ENCODE assay signal across 8 cellular contexts in genomic region chr6:57671937-57672627, GRCh38.
DNase-seq lines count a peak whose midpoint lies in the region; ATAC-seq, FAIRE-seq and TF ChIP-seq lines count a peak whose summit lies in the region.
"Not testable (repeated sequence)": the region's sequence is repeated elsewhere in the genome, so short reads cannot be mapped to it uniquely, and the experiment has no call there.

No MANE protein-coding gene starts in this region.

- SMC1A ChIA-PET in GM12878 (lab: Charles Lee; ENCODE audit: uncharacterized antibody, unreplicated experiment): not testable (repeated sequence)

- H3K9me2 ChIP-seq in Karpas-422 (replicated peaks; ENCODE audit: insufficient read depth, low read length): not testable (repeated sequence)

- not testable (repeated sequence) for TF ChIP-seq RAD21 in GM12878 (IDR thresholded peaks at IDR 0.05; ENCODE audit: insufficient read depth, low read depth, low read length)

- not testable (repeated sequence) for H2AFZ ChIP-seq in Karpas-422 (ENCODE audit: low read length); GM12878 (ENCODE audit: control insufficient read depth, low read depth, low read length); fibroblast of lung (ENCODE audit: low read length)

- H3K9ac ChIP-seq in Karpas-422 (ENCODE audit: low read length); GM12878 (ENCODE audit: control insufficient read depth, insufficient read depth, low read length); fibroblast of lung (ENCODE audit: insufficient read depth, low read length): not testable (repeated sequence)

- H3K36me3 ChIP-seq in H7 (replicated peaks; ENCODE audit: control insufficient read depth, insufficient read depth, low read length); Karpas-422 (ENCODE audit: insufficient read depth, low read length); Panc1 (ENCODE audit: control insufficient read depth, insufficient read depth, low read length); GM12878 (ENCODE audit: control insufficient read depth in 2 of 2, insufficient read depth in 2 of 2, low read length in 1 of 2); fibroblast of lung (ENCODE audit: control insufficient read depth, insufficient read depth, low read length): not testable (repeated sequence)

- H3K4me1 ChIP-seq in Karpas-422 (ENCODE audit: low read length); Panc1 (ENCODE audit: control insufficient read depth, insufficient read depth, low read length); GM12878 (ENCODE audit: control insufficient read depth, insufficient read depth, low read length); fibroblast of lung (ENCODE audit: control insufficient read depth, extremely low read depth, insufficient read depth, low read length): not testable (repeated sequence)

- not testable (repeated sequence) for H3K4me2 ChIP-seq in Karpas-422 (ENCODE audit: low read depth, low read length, poor library complexity, severe bottlenecking); GM12878 (ENCODE audit: control insufficient read depth, insufficient read depth); fibroblast of lung (ENCODE audit: extremely low read depth, insufficient read depth, low read length)

- RAD21 ChIA-PET in GM12878 (lab: Charles Lee; ENCODE audit: unreplicated experiment): not testable (repeated sequence)

- CTCF ChIA-PET in Panc1 (lab: Charles Lee); GM12878 (lab: Yijun Ruan, JAX): not testable (repeated sequence)

- in situ Hi-C loops in ACHN (cut with HindIII; ENCODE audit: low pct_ligation_motif_present, low pct_unique_long_range_greater_than_20kb, low sequenced_read_pairs); Panc1 (cut with HindIII; ENCODE audit: low pct_unique_long_range_greater_than_20kb, low sequenced_read_pairs); GM12878 (cut with MboI): not testable (repeated sequence)

- not testable (repeated sequence) for FAIRE-seq in GM12878 (lab: Jason Lieb, UNC)

- H4K20me1 ChIP-seq in Karpas-422 (ENCODE audit: insufficient read depth, low read depth, low read length); GM12878 (ENCODE audit: control insufficient read depth, insufficient read depth); fibroblast of lung (ENCODE audit: control insufficient read depth, extremely low read depth, insufficient read depth, low read length): not testable (repeated sequence)

- H3K4me3 ChIP-seq in H7 (ENCODE audit: insufficient read depth, low read depth, low read length); Karpas-422 (ENCODE audit: low read length); Panc1 (ENCODE audit: low read depth in 2 of 2, low read length in 2 of 2); GM12878; fibroblast of lung (replicated peaks in 1 of 4; ENCODE audit: control extremely low read depth in 1 of 4, insufficient read depth in 1 of 4, low read depth in 3 of 4, low read length in 4 of 4): not testable (repeated sequence)

- TF ChIP-seq EP300 in GM12878 (IDR thresholded peaks at IDR 0.05; ENCODE audit: borderline replicate concordance in 1 of 2, control insufficient read depth in 1 of 2, low read depth in 2 of 2, low read length in 2 of 2): not testable (repeated sequence)

- intact Hi-C loops in Panc1 (cut with micrococcal nuclease; ENCODE audit: unreplicated experiment); GM12878 (cut with micrococcal nuclease; ENCODE audit: unreplicated experiment): not testable (repeated sequence)

- TF ChIP-seq CTCF in Panc1 (IDR thresholded peaks at IDR 0.05): peak; percentile 47
- peak in 2 of 3 experiments; percentile 6 to 13; a peak in 1 of 6 replicates for TF ChIP-seq CTCF in GM12878 (IDR thresholded peaks at IDR 0.05 in 2 of 3, conservative IDR thresholded peaks at IDR 0.05 in 1 of 3; ENCODE audit: control insufficient read depth in 2 of 3, extremely low read depth in 1 of 3, insufficient read depth in 1 of 3, low read depth in 3 of 3, low read length in 3 of 3)
- peak in 1 of 2 donors; percentile 30 for TF ChIP-seq CTCF in fibroblast of lung (conservative IDR thresholded peaks at IDR 0.05 in 1 of 2, IDR thresholded peaks at IDR 0.05 in 1 of 2; ENCODE audit: low read depth in 1 of 2, low read length in 2 of 2)

- H3K9me3 ChIP-seq in Karpas-422 (ENCODE audit: low read length); Panc1 (ENCODE audit: control insufficient read depth, insufficient read depth, low read depth, low read length); GM12878 (replicated peaks; ENCODE audit: control insufficient read depth, insufficient read depth, low read length); fibroblast of lung (ENCODE audit: control insufficient read depth, insufficient read depth, low read depth, low read length): not testable (repeated sequence)

- 22% methylated on average over 6 of the region's 6 CpGs for WGBS in GM12878 (ENCODE audit: insufficient coverage, insufficient replicate concordance, low lambda C conversion rate, missing lambda C conversion rate)

- POLR2A ChIA-PET in Panc1 (lab: Charles Lee); GM12878 (lab: Charles Lee): not testable (repeated sequence)

- ATAC-seq in Panc1 (peak; percentile 68; the same call in 1 of the 2 replicates), GM12878 (peak; percentile 76)

- not testable (repeated sequence) for H3K27ac ChIP-seq in Karpas-422 (ENCODE audit: low read length); Panc1 (ENCODE audit: low read length); GM12878 (ENCODE audit: control insufficient read depth, insufficient read depth); fibroblast of lung (ENCODE audit: insufficient read depth, low read length)

- DNase-seq in ACHN (peak; percentile 2), ELF-1 (ENCODE audit: low read depth, low spot score) (peak; percentile 41), H7 (peak; percentile 2), Karpas-422 (peak; percentile 63), fibroblast of lung (ENCODE audit: low read depth in 2 of 2) (peak; percentile 8 to 75), lung microvascular endothelial cell (ENCODE audit: low read depth in 2 of 2) (peak; percentile 4 to 8)
- DNase-seq in Panc1 (ENCODE audit: low read depth, low spot score); GM12878 (ENCODE audit: low read depth, low spot score): not testable (repeated sequence)

- H3K79me2 ChIP-seq in Karpas-422 (ENCODE audit: low read length); GM12878 (ENCODE audit: control insufficient read depth, insufficient read depth, low read length); fibroblast of lung (ENCODE audit: control insufficient read depth, insufficient read depth, low read length): not testable (repeated sequence)

- not testable (repeated sequence) for H3K27me3 ChIP-seq in H7 (ENCODE audit: control insufficient read depth, insufficient read depth, low read length); Karpas-422 (ENCODE audit: low read length); Panc1 (ENCODE audit: control insufficient read depth, insufficient read depth, low read length); GM12878 (replicated peaks in 1 of 2; ENCODE audit: control insufficient read depth in 2 of 2, insufficient read depth in 2 of 2, low read length in 1 of 2); fibroblast of lung (ENCODE audit: control insufficient read depth, insufficient read depth, low read length)

- not testable (repeated sequence) for BruUV-seq in Panc1 (replicated peaks; lab: Mats Ljungman, UMichigan); GM12878 (replicated peaks; lab: Mats Ljungman, UMichigan)

- TF ChIP-seq POLR2A in GM12878 (IDR thresholded peaks at IDR 0.05; ENCODE audit: low read depth, low read length): not testable (repeated sequence)

TF ChIP-seq in GM12878, 131 proteins besides CTCF, POLR2A, EP300 and RAD21:
- 0 out of 2 replicates have a peak, but pooled peaks have one; percentile 10 for TF ChIP-seq SMC3 (IDR thresholded peaks at IDR 0.05; ENCODE audit: borderline replicate concordance, low read length)
